Comparison of ENCODE assay signal across 8 cellular contexts in genomic region chrX:53440631-53441517, GRCh38. TPM values are rescaled to one million over a fixed set of nuclear protein-coding genes. Genes with fewer than 3 reads are reported as not detected.
DNase-seq lines count a peak whose midpoint lies in the region; ATAC-seq and TF ChIP-seq lines count a peak whose summit lies in the region.

No MANE protein-coding gene starts in this region.

- DNase-seq in HUDEP-2 (lab: John Stamatoyannopoulos, UW; ENCODE audit: unreplicated experiment in 76 of 76): peak in 41 of 76 experiments; percentile 1 to 35 (median 12)
- DNase-seq in SKM-1 (lab: John Stamatoyannopoulos, UW; ENCODE audit: unreplicated experiment): peak; percentile 26
- DNase-seq in dedifferentiated amniotic fluid mesenchymal stem cell (ENCODE audit: extremely low spot score): peak; percentile 32
- peak; percentile 73 to 97 for DNase-seq in lower leg skin (ENCODE audit: low spot score in 2 of 2)
- no peak for DNase-seq in HPDE6-E6E7 (ENCODE audit: extremely low spot score)

- no peaks in the 10 kb centered on the region for H3K9me3 ChIP-seq in BLaER1 treated with 17β-estradiol and CSF1 and Interleukin-3, amounts not matched to agents 10 nM and 100 nM (replicated peaks in 1 of 11)

- no peaks in the 10 kb centered on the region for H3K36me3 ChIP-seq in BLaER1 treated with 17β-estradiol and CSF1 and Interleukin-3, amounts not matched to agents 10 nM and 100 nM

- peaks cover 8 to 40% (median 24%) of the 10 kb centered on the region in 10 experiments; a peak in 19 of 20 replicates for H3K4me1 ChIP-seq in BLaER1 treated with 17β-estradiol and CSF1 and Interleukin-3, amounts not matched to agents 10 nM and 100 nM

- no peaks in the 10 kb centered on the region for H4K20me1 ChIP-seq in BLaER1 treated with 17β-estradiol and CSF1 and Interleukin-3, amounts not matched to agents 10 nM and 100 nM

- H3K27ac Mint-ChIP-seq in stimulated activated naive CD8-positive, alpha-beta T cell treated with anti-CD3 and anti-CD28 coated beads, Interleukin-15, Interleukin-2, amounts not matched to agents 100 ng/mL and 50 ng/mL, for 24 hours: peak overlapping the region; percentile 79

- no peak for TF ChIP-seq CTCF in lower leg skin (IDR thresholded peaks at IDR 0.05)

- peaks cover 30% of the 10 kb centered on the region for H3K4me1 Mint-ChIP-seq in stimulated activated naive CD8-positive, alpha-beta T cell treated with anti-CD3 and anti-CD28 coated beads, Interleukin-15, Interleukin-2, amounts not matched to agents 100 ng/mL and 50 ng/mL, for 24 hours (ENCODE audit: low read depth)

- H3K27me3 ChIP-seq in BLaER1 treated with 17β-estradiol and CSF1 and Interleukin-3, amounts not matched to agents 10 nM and 100 nM: peaks cover 23 to 82% (median 53%) of the 10 kb centered on the region in 11 experiments

- peak overlapping the region in 8 of 11 experiments; percentile 38 to 71 (median 62); a peak in 9 of 22 replicates for H3K9ac ChIP-seq in BLaER1 treated with 17β-estradiol and CSF1 and Interleukin-3, amounts not matched to agents 10 nM and 100 nM

- intact Hi-C loops in lower leg skin (cut with DNase I; ENCODE audit: low total_unique reads): no loop called here

- H3K4me2 ChIP-seq in BLaER1 treated with 17β-estradiol and CSF1 and Interleukin-3, amounts not matched to agents 10 nM and 100 nM: peak overlapping the region; percentile 72 to 92 (median 84)

- peaks cover 10% of the 10 kb centered on the region for H3K27me3 Mint-ChIP-seq in stimulated activated naive CD8-positive, alpha-beta T cell treated with anti-CD3 and anti-CD28 coated beads, Interleukin-15, Interleukin-2, amounts not matched to agents 100 ng/mL and 50 ng/mL, for 24 hours

- whole genome bisulfite sequencing in lower leg skin, 2 donors: 3 to 15% methylated on average over 29 to 39 of the region's 39 CpGs

- H3K36me3 Mint-ChIP-seq in stimulated activated naive CD8-positive, alpha-beta T cell treated with anti-CD3 and anti-CD28 coated beads, Interleukin-15, Interleukin-2, amounts not matched to agents 100 ng/mL and 50 ng/mL, for 24 hours (ENCODE audit: low read depth): no peaks in the 10 kb centered on the region

- H3K9me3 Mint-ChIP-seq in stimulated activated naive CD8-positive, alpha-beta T cell treated with anti-CD3 and anti-CD28 coated beads, Interleukin-15, Interleukin-2, amounts not matched to agents 100 ng/mL and 50 ng/mL, for 24 hours: no peaks in the 10 kb centered on the region

- TF ChIP-seq POLR2A in lower leg skin (IDR thresholded peaks at IDR 0.05): no peak

- H3K4me3 ChIP-seq in BLaER1 treated with 17β-estradiol and CSF1 and Interleukin-3, amounts not matched to agents 10 nM and 100 nM: peak overlapping the region in 9 of 10 experiments; percentile 40 to 69 (median 58); a peak in 13 of 20 replicates
- no peak overlapping the region for H3K4me3 ChIP-seq in lower leg skin (ENCODE audit: low read depth, poor library complexity, severe bottlenecking)

- H3K4me3 Mint-ChIP-seq in stimulated activated naive CD8-positive, alpha-beta T cell treated with anti-CD3 and anti-CD28 coated beads, Interleukin-15, Interleukin-2, amounts not matched to agents 100 ng/mL and 50 ng/mL, for 24 hours: peak overlapping the region; percentile 73

- no peak for ATAC-seq in GM21723 (IDR thresholded peaks at IDR 0.05; ENCODE audit: unreplicated experiment)

- peak overlapping the region in 7 of 11 experiments; percentile 27 to 73 (median 53); a peak in 11 of 22 replicates for H3K27ac ChIP-seq in BLaER1 treated with 17β-estradiol and CSF1 and Interleukin-3, amounts not matched to agents 10 nM and 100 nM

RNA-seq across cellular contexts. Expression of gene HSD17B10, which starts 6.7 kb away (rescaled TPM):
- 100 to 1,000 TPM in 1 of 4 donors, 10 to 100 TPM in 3; 61.2 to 109 (median 83.3) TPM for total RNA-seq in lower leg skin

RNA-seq across cellular contexts. Expression of gene RIBC1, which starts 18.2 kb away (rescaled TPM):
- total RNA-seq in lower leg skin: 1 to 10 TPM in 1 of 4 donors, under 1 TPM in 3; 0.65 to 1.1 (median 0.94) TPM

RNA-seq across cellular contexts. Expression of gene SMC1A, which starts 18.4 kb away (rescaled TPM):
- 10 to 100 TPM; 23.0 to 48.9 (median 30.4) TPM for total RNA-seq in lower leg skin
